ENCODE assay signal across 1 cellular context in genomic region chr10:7818295-7819125, GRCh38.
TF ChIP-seq lines count a peak whose summit lies in the region.

Gene TAF3, plus strand, starts transcription at chr10:7818505. Its CDS starts 205 bp downstream, at chr10:7818710.

TF ChIP-seq in HepG2, 621 proteins besides CTCF, POLR2A, EP300 and RAD21 (continued from another document):
- peak; percentile 91; the same call in 1 of the 2 replicates for TF ChIP-seq THAP9 (CRISPR knock-in tag; IDR thresholded peaks at IDR 0.05; ENCODE audit: borderline replicate concordance)
- 0 out of 2 replicates have a peak, but pooled peaks have one; percentile 23 for TF ChIP-seq ZNF567 (CRISPR knock-in tag; IDR thresholded peaks at IDR 0.05; ENCODE audit: borderline replicate concordance)
- TF ChIP-seq ZBTB21 (CRISPR knock-in tag; IDR thresholded peaks at IDR 0.05) = no peak
- TF ChIP-seq ZHX2 (IDR thresholded peaks at IDR 0.05; ENCODE audit: low read depth) = peak; percentile 82
- no peak for TF ChIP-seq ZHX2 (CRISPR knock-in tag; IDR thresholded peaks at IDR 0.05; ENCODE audit: borderline replicate concordance)
- peak; percentile 91 for TF ChIP-seq TARDBP (CRISPR knock-in tag; IDR thresholded peaks at IDR 0.05)
- TF ChIP-seq SATB2 (CRISPR knock-in tag; IDR thresholded peaks at IDR 0.05) = no peak
- peak; percentile 24; the same call in 1 of the 2 replicates for TF ChIP-seq ELF4 (CRISPR knock-in tag; IDR thresholded peaks at IDR 0.05; ENCODE audit: borderline replicate concordance)
- TF ChIP-seq ZKSCAN5 (CRISPR knock-in tag; IDR thresholded peaks at IDR 0.05) = no peak
- TF ChIP-seq ZSCAN20 (CRISPR knock-in tag; IDR thresholded peaks at IDR 0.05; ENCODE audit: borderline replicate concordance) = no peak
- TF ChIP-seq REST (IDR thresholded peaks at IDR 0.05; ENCODE audit: borderline replicate concordance in 1 of 2, low read depth in 1 of 2, low read length in 2 of 2) = peak in 1 of 2 experiments; percentile 66; a peak in 1 of 4 replicates
- peak; percentile 64; the same call in 1 of the 2 replicates for TF ChIP-seq IRF9 (CRISPR knock-in tag; IDR thresholded peaks at IDR 0.05; ENCODE audit: borderline replicate concordance)
- TF ChIP-seq ASH2L (IDR thresholded peaks at IDR 0.05; ENCODE audit: insufficient read length, low read depth, low read length) = peak; percentile 87
- TF ChIP-seq ZNF75D (CRISPR knock-in tag; IDR thresholded peaks at IDR 0.05; ENCODE audit: borderline replicate concordance) = no peak; the same call in 1 of the 2 replicates
- TF ChIP-seq ZNF264 (CRISPR knock-in tag; IDR thresholded peaks at IDR 0.05) = 0 out of 2 replicates have a peak, but pooled peaks have one; percentile 67
- no peak for TF ChIP-seq SETDB1 (CRISPR knock-in tag; IDR thresholded peaks at IDR 0.05; ENCODE audit: borderline replicate concordance)
- TF ChIP-seq ZNF30 (CRISPR knock-in tag; IDR thresholded peaks at IDR 0.05) = no peak
- TF ChIP-seq TRAFD1 (CRISPR knock-in tag; IDR thresholded peaks at IDR 0.05; ENCODE audit: borderline replicate concordance) = peak; percentile 78; the same call in 1 of the 2 replicates
- peak; percentile 16; the same call in 1 of the 2 replicates for TF ChIP-seq ZXDC (CRISPR knock-in tag; IDR thresholded peaks at IDR 0.05)
- no peak for TF ChIP-seq TRIM24 (CRISPR knock-in tag; IDR thresholded peaks at IDR 0.05)
- peak; percentile 65 for TF ChIP-seq HCFC1 (IDR thresholded peaks at IDR 0.05; ENCODE audit: low read depth, low read length)
- TF ChIP-seq E2F5 (CRISPR knock-in tag; conservative IDR thresholded peaks at IDR 0.05) = no peak; the same call in none of the 2 replicates
- TF ChIP-seq ZNF260 (CRISPR knock-in tag; IDR thresholded peaks at IDR 0.05; ENCODE audit: borderline replicate concordance, low read depth) = no peak
- 0 out of 2 replicates have a peak, but pooled peaks have one; percentile 26 for TF ChIP-seq ZNF891 (CRISPR knock-in tag; IDR thresholded peaks at IDR 0.05)
- no peak for TF ChIP-seq ZNF44 (CRISPR knock-in tag; IDR thresholded peaks at IDR 0.05)
- no peak for TF ChIP-seq ZNF7 (CRISPR knock-in tag; IDR thresholded peaks at IDR 0.05)
- no peak for TF ChIP-seq NONO (IDR thresholded peaks at IDR 0.05)
- TF ChIP-seq NONO (CRISPR knock-in tag; conservative IDR thresholded peaks at IDR 0.05) = peak; percentile 98
- TF ChIP-seq ZNF3 (CRISPR knock-in tag; IDR thresholded peaks at IDR 0.05) = no peak
- TF ChIP-seq ZFP36 (IDR thresholded peaks at IDR 0.05; ENCODE audit: borderline replicate concordance, low read depth, low read length, partially characterized antibody) = no peak
- no peak for TF ChIP-seq ZNF263 (CRISPR knock-in tag; IDR thresholded peaks at IDR 0.05)
- TF ChIP-seq ZNF546 (CRISPR knock-in tag; conservative IDR thresholded peaks at IDR 0.05) = peak; percentile 80; the same call in 1 of the 2 replicates
- no peak; the same call in 1 of the 2 replicates for TF ChIP-seq BRCA1 (CRISPR knock-in tag; IDR thresholded peaks at IDR 0.05)
- TF ChIP-seq ZUFSP (CRISPR knock-in tag; IDR thresholded peaks at IDR 0.05; ENCODE audit: borderline replicate concordance) = no peak
- TF ChIP-seq CSRNP2 (CRISPR knock-in tag; conservative IDR thresholded peaks at IDR 0.05; ENCODE audit: low read depth) = no peak
TF ChIP-seq in HepG2: peak in this region for 320.
